2 cellular contexts compared by ENCODE assay signal in the genomic region with DNA sequence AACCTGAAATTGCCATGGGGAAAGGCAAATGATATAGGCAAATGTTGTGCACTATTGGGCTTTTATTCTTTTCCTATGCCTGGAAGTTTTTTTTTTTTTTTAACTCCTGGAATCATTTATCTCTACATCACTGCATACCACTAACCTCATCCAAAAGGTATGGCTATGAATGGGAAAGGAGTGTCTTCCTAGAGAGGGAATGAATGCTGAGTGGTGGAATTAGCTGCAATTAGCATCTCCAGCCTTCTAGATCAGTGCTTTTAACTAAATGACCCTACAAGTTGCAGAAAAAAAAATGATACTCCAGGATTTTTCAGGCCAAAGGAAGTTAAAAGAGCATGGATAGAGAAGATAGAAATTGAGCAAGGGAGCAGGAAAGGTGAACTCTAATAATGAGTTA.
TF ChIP-seq lines count a peak whose summit lies in the region.

No MANE protein-coding gene starts in this region.

TF ChIP-seq in GM23338, 12 proteins besides CTCF, POLR2A, EP300 and RAD21 (continued from another document):
- TF ChIP-seq, protein P1, sequence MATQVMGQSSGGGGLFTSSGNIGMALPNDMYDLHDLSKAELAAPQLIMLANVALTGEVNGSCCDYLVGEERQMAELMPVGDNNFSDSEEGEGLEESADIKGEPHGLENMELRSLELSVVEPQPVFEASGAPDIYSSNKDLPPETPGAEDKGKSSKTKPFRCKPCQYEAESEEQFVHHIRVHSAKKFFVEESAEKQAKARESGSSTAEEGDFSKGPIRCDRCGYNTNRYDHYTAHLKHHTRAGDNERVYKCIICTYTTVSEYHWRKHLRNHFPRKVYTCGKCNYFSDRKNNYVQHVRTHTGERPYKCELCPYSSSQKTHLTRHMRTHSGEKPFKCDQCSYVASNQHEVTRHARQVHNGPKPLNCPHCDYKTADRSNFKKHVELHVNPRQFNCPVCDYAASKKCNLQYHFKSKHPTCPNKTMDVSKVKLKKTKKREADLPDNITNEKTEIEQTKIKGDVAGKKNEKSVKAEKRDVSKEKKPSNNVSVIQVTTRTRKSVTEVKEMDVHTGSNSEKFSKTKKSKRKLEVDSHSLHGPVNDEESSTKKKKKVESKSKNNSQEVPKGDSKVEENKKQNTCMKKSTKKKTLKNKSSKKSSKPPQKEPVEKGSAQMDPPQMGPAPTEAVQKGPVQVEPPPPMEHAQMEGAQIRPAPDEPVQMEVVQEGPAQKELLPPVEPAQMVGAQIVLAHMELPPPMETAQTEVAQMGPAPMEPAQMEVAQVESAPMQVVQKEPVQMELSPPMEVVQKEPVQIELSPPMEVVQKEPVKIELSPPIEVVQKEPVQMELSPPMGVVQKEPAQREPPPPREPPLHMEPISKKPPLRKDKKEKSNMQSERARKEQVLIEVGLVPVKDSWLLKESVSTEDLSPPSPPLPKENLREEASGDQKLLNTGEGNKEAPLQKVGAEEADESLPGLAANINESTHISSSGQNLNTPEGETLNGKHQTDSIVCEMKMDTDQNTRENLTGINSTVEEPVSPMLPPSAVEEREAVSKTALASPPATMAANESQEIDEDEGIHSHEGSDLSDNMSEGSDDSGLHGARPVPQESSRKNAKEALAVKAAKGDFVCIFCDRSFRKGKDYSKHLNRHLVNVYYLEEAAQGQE (IDR thresholded peaks at IDR 0.05; ENCODE audit: unreplicated experiment): no peak
- TF ChIP-seq ZNF114 (CRISPR knock-in tag; IDR thresholded peaks at IDR 0.05) (no peak), JUNB (IDR thresholded peaks at IDR 0.05; ENCODE audit: unreplicated experiment) (no peak), CREB1 (CRISPR knock-in tag; IDR thresholded peaks at IDR 0.05; ENCODE audit: low read depth) (no peak)
- TF ChIP-seq, protein P2, sequence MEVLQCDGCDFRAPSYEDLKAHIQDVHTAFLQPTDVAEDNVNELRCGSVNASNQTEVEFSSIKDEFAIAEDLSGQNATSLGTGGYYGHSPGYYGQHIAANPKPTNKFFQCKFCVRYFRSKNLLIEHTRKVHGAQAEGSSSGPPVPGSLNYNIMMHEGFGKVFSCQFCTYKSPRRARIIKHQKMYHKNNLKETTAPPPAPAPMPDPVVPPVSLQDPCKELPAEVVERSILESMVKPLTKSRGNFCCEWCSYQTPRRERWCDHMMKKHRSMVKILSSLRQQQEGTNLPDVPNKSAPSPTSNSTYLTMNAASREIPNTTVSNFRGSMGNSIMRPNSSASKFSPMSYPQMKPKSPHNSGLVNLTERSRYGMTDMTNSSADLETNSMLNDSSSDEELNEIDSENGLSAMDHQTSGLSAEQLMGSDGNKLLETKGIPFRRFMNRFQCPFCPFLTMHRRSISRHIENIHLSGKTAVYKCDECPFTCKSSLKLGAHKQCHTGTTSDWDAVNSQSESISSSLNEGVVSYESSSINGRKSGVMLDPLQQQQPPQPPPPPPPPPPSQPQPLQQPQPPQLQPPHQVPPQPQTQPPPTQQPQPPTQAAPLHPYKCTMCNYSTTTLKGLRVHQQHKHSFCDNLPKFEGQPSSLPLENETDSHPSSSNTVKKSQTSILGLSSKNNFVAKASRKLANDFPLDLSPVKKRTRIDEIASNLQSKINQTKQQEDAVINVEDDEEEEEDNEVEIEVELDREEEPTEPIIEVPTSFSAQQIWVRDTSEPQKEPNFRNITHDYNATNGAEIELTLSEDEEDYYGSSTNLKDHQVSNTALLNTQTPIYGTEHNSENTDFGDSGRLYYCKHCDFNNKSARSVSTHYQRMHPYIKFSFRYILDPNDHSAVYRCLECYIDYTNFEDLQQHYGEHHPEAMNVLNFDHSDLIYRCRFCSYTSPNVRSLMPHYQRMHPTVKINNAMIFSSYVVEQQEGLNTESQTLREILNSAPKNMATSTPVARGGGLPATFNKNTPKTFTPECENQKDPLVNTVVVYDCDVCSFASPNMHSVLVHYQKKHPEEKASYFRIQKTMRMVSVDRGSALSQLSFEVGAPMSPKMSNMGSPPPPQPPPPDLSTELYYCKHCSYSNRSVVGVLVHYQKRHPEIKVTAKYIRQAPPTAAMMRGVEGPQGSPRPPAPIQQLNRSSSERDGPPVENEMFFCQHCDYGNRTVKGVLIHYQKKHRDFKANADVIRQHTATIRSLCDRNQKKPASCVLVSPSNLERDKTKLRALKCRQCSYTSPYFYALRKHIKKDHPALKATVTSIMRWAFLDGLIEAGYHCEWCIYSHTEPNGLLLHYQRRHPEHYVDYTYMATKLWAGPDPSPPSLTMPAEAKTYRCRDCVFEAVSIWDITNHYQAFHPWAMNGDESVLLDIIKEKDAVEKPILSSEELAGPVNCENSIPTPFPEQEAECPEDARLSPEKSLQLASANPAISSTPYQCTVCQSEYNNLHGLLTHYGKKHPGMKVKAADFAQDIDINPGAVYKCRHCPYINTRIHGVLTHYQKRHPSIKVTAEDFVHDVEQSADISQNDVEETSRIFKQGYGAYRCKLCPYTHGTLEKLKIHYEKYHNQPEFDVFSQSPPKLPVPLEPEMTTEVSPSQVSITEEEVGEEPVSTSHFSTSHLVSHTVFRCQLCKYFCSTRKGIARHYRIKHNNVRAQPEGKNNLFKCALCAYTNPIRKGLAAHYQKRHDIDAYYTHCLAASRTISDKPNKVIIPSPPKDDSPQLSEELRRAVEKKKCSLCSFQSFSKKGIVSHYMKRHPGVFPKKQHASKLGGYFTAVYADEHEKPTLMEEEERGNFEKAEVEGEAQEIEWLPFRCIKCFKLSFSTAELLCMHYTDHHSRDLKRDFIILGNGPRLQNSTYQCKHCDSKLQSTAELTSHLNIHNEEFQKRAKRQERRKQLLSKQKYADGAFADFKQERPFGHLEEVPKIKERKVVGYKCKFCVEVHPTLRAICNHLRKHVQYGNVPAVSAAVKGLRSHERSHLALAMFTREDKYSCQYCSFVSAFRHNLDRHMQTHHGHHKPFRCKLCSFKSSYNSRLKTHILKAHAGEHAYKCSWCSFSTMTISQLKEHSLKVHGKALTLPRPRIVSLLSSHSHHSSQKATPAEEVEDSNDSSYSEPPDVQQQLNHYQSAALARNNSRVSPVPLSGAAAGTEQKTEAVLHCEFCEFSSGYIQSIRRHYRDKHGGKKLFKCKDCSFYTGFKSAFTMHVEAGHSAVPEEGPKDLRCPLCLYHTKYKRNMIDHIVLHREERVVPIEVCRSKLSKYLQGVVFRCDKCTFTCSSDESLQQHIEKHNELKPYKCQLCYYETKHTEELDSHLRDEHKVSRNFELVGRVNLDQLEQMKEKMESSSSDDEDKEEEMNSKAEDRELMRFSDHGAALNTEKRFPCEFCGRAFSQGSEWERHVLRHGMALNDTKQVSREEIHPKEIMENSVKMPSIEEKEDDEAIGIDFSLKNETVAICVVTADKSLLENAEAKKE (CRISPR knock-in tag; IDR thresholded peaks at IDR 0.05): no peak

TF ChIP-seq in WTC11, 78 proteins besides CTCF, POLR2A, EP300 and RAD21 (continued from another document):
- TF ChIP-seq, protein P3, sequence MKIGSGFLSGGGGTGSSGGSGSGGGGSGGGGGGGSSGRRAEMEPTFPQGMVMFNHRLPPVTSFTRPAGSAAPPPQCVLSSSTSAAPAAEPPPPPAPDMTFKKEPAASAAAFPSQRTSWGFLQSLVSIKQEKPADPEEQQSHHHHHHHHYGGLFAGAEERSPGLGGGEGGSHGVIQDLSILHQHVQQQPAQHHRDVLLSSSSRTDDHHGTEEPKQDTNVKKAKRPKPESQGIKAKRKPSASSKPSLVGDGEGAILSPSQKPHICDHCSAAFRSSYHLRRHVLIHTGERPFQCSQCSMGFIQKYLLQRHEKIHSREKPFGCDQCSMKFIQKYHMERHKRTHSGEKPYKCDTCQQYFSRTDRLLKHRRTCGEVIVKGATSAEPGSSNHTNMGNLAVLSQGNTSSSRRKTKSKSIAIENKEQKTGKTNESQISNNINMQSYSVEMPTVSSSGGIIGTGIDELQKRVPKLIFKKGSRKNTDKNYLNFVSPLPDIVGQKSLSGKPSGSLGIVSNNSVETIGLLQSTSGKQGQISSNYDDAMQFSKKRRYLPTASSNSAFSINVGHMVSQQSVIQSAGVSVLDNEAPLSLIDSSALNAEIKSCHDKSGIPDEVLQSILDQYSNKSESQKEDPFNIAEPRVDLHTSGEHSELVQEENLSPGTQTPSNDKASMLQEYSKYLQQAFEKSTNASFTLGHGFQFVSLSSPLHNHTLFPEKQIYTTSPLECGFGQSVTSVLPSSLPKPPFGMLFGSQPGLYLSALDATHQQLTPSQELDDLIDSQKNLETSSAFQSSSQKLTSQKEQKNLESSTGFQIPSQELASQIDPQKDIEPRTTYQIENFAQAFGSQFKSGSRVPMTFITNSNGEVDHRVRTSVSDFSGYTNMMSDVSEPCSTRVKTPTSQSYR (CRISPR knock-in tag; IDR thresholded peaks at IDR 0.05): no peak
- TF ChIP-seq, protein P4, sequence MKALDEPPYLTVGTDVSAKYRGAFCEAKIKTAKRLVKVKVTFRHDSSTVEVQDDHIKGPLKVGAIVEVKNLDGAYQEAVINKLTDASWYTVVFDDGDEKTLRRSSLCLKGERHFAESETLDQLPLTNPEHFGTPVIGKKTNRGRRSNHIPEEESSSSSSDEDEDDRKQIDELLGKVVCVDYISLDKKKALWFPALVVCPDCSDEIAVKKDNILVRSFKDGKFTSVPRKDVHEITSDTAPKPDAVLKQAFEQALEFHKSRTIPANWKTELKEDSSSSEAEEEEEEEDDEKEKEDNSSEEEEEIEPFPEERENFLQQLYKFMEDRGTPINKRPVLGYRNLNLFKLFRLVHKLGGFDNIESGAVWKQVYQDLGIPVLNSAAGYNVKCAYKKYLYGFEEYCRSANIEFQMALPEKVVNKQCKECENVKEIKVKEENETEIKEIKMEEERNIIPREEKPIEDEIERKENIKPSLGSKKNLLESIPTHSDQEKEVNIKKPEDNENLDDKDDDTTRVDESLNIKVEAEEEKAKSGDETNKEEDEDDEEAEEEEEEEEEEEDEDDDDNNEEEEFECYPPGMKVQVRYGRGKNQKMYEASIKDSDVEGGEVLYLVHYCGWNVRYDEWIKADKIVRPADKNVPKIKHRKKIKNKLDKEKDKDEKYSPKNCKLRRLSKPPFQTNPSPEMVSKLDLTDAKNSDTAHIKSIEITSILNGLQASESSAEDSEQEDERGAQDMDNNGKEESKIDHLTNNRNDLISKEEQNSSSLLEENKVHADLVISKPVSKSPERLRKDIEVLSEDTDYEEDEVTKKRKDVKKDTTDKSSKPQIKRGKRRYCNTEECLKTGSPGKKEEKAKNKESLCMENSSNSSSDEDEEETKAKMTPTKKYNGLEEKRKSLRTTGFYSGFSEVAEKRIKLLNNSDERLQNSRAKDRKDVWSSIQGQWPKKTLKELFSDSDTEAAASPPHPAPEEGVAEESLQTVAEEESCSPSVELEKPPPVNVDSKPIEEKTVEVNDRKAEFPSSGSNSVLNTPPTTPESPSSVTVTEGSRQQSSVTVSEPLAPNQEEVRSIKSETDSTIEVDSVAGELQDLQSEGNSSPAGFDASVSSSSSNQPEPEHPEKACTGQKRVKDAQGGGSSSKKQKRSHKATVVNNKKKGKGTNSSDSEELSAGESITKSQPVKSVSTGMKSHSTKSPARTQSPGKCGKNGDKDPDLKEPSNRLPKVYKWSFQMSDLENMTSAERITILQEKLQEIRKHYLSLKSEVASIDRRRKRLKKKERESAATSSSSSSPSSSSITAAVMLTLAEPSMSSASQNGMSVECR (CRISPR knock-in tag; IDR thresholded peaks at IDR 0.05; ENCODE audit: borderline replicate concordance): no peak
- TF ChIP-seq CBFB (CRISPR knock-in tag; IDR thresholded peaks at IDR 0.05; ENCODE audit: low read depth) (no peak), ETV6 (CRISPR knock-in tag; IDR thresholded peaks at IDR 0.05) (no peak), TP53 (CRISPR knock-in tag; IDR thresholded peaks at IDR 0.05) (no peak), ZBTB21 (CRISPR knock-in tag; IDR thresholded peaks at IDR 0.05; ENCODE audit: borderline replicate concordance) (no peak), ZNF416 (CRISPR knock-in tag; IDR thresholded peaks at IDR 0.05) (no peak), GTF2I (CRISPR knock-in tag; conservative IDR thresholded peaks at IDR 0.05) (no peak)
- TF ChIP-seq, protein P5, sequence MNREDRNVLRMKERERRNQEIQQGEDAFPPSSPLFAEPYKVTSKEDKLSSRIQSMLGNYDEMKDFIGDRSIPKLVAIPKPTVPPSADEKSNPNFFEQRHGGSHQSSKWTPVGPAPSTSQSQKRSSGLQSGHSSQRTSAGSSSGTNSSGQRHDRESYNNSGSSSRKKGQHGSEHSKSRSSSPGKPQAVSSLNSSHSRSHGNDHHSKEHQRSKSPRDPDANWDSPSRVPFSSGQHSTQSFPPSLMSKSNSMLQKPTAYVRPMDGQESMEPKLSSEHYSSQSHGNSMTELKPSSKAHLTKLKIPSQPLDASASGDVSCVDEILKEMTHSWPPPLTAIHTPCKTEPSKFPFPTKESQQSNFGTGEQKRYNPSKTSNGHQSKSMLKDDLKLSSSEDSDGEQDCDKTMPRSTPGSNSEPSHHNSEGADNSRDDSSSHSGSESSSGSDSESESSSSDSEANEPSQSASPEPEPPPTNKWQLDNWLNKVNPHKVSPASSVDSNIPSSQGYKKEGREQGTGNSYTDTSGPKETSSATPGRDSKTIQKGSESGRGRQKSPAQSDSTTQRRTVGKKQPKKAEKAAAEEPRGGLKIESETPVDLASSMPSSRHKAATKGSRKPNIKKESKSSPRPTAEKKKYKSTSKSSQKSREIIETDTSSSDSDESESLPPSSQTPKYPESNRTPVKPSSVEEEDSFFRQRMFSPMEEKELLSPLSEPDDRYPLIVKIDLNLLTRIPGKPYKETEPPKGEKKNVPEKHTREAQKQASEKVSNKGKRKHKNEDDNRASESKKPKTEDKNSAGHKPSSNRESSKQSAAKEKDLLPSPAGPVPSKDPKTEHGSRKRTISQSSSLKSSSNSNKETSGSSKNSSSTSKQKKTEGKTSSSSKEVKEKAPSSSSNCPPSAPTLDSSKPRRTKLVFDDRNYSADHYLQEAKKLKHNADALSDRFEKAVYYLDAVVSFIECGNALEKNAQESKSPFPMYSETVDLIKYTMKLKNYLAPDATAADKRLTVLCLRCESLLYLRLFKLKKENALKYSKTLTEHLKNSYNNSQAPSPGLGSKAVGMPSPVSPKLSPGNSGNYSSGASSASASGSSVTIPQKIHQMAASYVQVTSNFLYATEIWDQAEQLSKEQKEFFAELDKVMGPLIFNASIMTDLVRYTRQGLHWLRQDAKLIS (CRISPR knock-in tag; IDR thresholded peaks at IDR 0.05; ENCODE audit: borderline replicate concordance): no peak
